In the genomic region with DNA sequence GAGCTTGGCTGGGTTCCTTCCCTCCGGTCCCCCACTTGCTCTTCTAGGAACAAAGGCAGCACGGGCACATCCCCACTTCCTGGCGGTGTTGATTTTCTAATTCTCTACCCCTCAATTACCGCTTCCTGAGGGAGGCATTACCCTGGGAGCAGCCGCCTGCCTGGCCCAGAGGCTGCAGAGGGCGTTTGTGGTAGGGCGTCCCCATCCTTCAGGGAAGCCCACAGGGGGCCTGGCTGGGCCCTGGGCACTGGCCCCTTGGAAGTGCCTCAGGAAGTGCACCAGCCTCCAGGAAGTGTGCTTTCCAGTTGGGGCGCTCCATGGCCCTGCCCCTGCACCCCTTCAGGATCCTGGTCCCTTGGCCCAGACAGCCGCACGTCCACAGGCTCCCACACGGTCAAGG, we compare ENCODE assay signal across 19 cellular contexts.
"Had no signal": no experiment of that assay in that cellular context is flagged by ENCODE, and none has a peak within 500 bp of the region (broad histone marks: within the 10 kb centered on the region; RNA-seq: fewer than 3 reads in every experiment).

No MANE protein-coding gene starts in this region.

- H3K36me3 ChIP-seq: neutrophil, stomach, thoracic aorta had no signal

- H3K36me3 Mint-ChIP-seq: activated naive CD8-positive, alpha-beta T cell treated with anti-CD3 and anti-CD28 coated beads, Interleukin-2, amount 10 ng/mL, durations not matched to agents 7 days and 5 days; memory B cell had no signal

- H3K27me3 ChIP-seq: foreskin keratinocyte had no signal

- ATAC-seq: activated CD4-positive, CD25-positive, alpha-beta regulatory T cell treated with anti-CD3 and anti-CD28 coated beads, Interleukin-2, amount 50 U/mL, for 24 hours; foreskin keratinocyte; left ventricle myocardium superior; mucosa of descending colon; naive thymus-derived CD8-positive, alpha-beta T cell had no signal

- H3K27ac Mint-ChIP-seq: activated naive CD8-positive, alpha-beta T cell treated with anti-CD3 and anti-CD28 coated beads, Interleukin-2, amount 10 ng/mL, durations not matched to agents 7 days and 5 days; memory B cell; naive thymus-derived CD8-positive, alpha-beta T cell had no signal

- DNase-seq: activated naive CD4-positive, alpha-beta T cell; activated naive CD8-positive, alpha-beta T cell treated with anti-CD3 and anti-CD28 coated beads, Interleukin-2, amount 10 ng/mL, durations not matched to agents 7 days and 5 days; activated T-cell treated with anti-CD3 and anti-CD28 coated beads for 4 hours; aorta; effector memory CD4-positive, alpha-beta T cell; foreskin keratinocyte; glutamatergic neuron; kidney glomerular epithelial cell; left ventricle myocardium superior; naive thymus-derived CD8-positive, alpha-beta T cell; retina; stimulated activated CD4-positive, alpha-beta T cell treated with anti-CD3 and anti-CD28 coated beads, Interleukin-12 subunit alpha, Interleukin-12 subunit beta, amount 100 ng/mL, for 4 hours; stimulated activated CD4-positive, alpha-beta T cell treated with anti-CD3 and anti-CD28 coated beads, Interleukin-2, amount 100 ng/mL, for 24 hours; stomach had no signal

- H3K27ac ChIP-seq: foreskin keratinocyte, neutrophil, stomach, thoracic aorta had no signal

- H3K4me3 Mint-ChIP-seq: activated naive CD8-positive, alpha-beta T cell treated with anti-CD3 and anti-CD28 coated beads, Interleukin-2, amount 10 ng/mL, durations not matched to agents 7 days and 5 days; memory B cell; naive thymus-derived CD8-positive, alpha-beta T cell had no signal

- H3K4me1 ChIP-seq: foreskin keratinocyte had no signal

- H3K4me3 ChIP-seq: mucosa of descending colon, stomach, thoracic aorta had no signal

- H3K9me3 ChIP-seq: mucosa of descending colon, neutrophil, thoracic aorta had no signal

- H3K9me3 Mint-ChIP-seq: activated naive CD8-positive, alpha-beta T cell treated with anti-CD3 and anti-CD28 coated beads, Interleukin-2, amount 10 ng/mL, durations not matched to agents 7 days and 5 days had no signal
